In the genomic region with DNA sequence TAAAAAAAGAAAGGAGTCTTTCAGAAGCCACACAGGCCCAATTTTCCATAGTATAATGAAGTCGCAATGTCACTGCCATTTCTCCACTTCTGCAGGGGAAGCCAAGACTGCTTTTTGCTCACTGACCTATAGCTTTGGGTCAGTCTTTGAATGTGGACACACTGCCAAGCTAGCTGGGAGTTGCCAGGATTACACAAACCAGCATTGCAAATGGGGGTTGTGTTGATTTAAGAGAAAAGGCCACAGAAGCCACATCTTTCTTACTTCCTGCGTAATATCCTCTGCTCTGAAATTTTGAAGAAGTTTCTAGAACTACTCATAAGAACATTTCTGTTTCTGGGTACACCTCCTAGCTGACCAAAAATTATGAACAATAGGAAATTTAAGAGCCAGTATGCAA, we compare ENCODE assay signal across 8 cellular contexts. TPM values are rescaled to one million over a fixed set of nuclear protein-coding genes. Genes with fewer than 3 reads are reported as not detected.
DNase-seq lines count a peak whose midpoint lies in the region; ATAC-seq and TF ChIP-seq lines count a peak whose summit lies in the region.

No MANE protein-coding gene starts in this region.

- peaks cover 10% of the 10 kb centered on the region for H3K4me1 ChIP-seq in Loucy (ENCODE audit: insufficient read depth, low read length, poor library complexity, severe bottlenecking)

- H3F3A ChIP-seq in Loucy (ENCODE audit: low read depth) = no peaks in the 10 kb centered on the region

- H3K4me3 ChIP-seq in Loucy (ENCODE audit: low read length, poor library complexity, severe bottlenecking) (no peak overlapping the region), brain microvascular endothelial cell (ENCODE audit: low read depth, low read length) (no peak overlapping the region)

- H3K27ac Mint-ChIP-seq in natural killer cell = peak overlapping the region; percentile 13 to 55

- no peaks in the 10 kb centered on the region for H4K20me1 ChIP-seq in Loucy (ENCODE audit: insufficient read depth, low read length, poor library complexity, severe bottlenecking)

- DNase-seq in EL = peak; percentile 2
- DNase-seq in brain microvascular endothelial cell = peak; percentile 61
- no peak for DNase-seq in natural killer cell
- no peak for DNase-seq in NCI-H2171 treated with DMSO at 0.1 percent for 48 hours (lab: John Stamatoyannopoulos, UW)
- no peak for DNase-seq in activated T-cell treated with anti-CD3 and anti-CD28 coated beads, Interleukin-2, amount 50 U/mL, for 1 hour

- TF ChIP-seq CTCF in Loucy (conservative IDR thresholded peaks at IDR 0.05; ENCODE audit: low read length) (no peak), brain microvascular endothelial cell (IDR thresholded peaks at IDR 0.05; ENCODE audit: low read depth, low read length, missing control alignments) (no peak), natural killer cell (IDR thresholded peaks at IDR 0.05) (no peak)

- H2AFZ ChIP-seq in Loucy (ENCODE audit: low read length) = peak overlapping the region; percentile 13; the same call in 1 of the 2 replicates

- H3K9me3 Mint-ChIP-seq in natural killer cell = peaks cover 2% of the 10 kb centered on the region in 2 donors

- H3K9me2 ChIP-seq in Loucy (replicated peaks; ENCODE audit: low read depth, low read length) = no peaks in the 10 kb centered on the region

- H3K4me1 Mint-ChIP-seq in natural killer cell = peaks cover 15 to 16% of the 10 kb centered on the region in 2 donors

- H3K27ac ChIP-seq in brain microvascular endothelial cell = peak overlapping the region; percentile 13

- intact Hi-C loops in natural killer cell (cut with micrococcal nuclease) = loop anchor here (5.0 kb wide), 1 partner anchor 45 kb away; the partner anchor contains the start of gene SAMSN1

- H3K4me2 ChIP-seq in Loucy (ENCODE audit: low read depth, low read length, poor library complexity, severe bottlenecking) = no peak overlapping the region

- H3K9ac ChIP-seq in Loucy (ENCODE audit: low read depth, low read length, poor library complexity, severe bottlenecking) = no peak overlapping the region

- no peaks in the 10 kb centered on the region for H3K27me3 ChIP-seq in Loucy (ENCODE audit: insufficient read depth, low read length, poor library complexity, severe bottlenecking)
- H3K27me3 ChIP-seq in brain microvascular endothelial cell (replicated peaks) = no peaks in the 10 kb centered on the region

- no peaks in the 10 kb centered on the region for H3K36me3 Mint-ChIP-seq in natural killer cell

- H3K9me3 ChIP-seq in Loucy (ENCODE audit: insufficient read depth, low read depth, low read length) = no peaks in the 10 kb centered on the region

- H3K79me2 ChIP-seq in Loucy (ENCODE audit: insufficient read depth, low read length) = no peaks in the 10 kb centered on the region

- H3K36me3 ChIP-seq in Loucy (ENCODE audit: insufficient read depth, low read length) = no peaks in the 10 kb centered on the region
- no peaks in the 10 kb centered on the region for H3K36me3 ChIP-seq in brain microvascular endothelial cell (replicated peaks)

- H3K27me3 Mint-ChIP-seq in natural killer cell (ENCODE audit: low read depth in 2 of 2) = no peaks in the 10 kb centered on the region

- no peak overlapping the region for H3K4me3 Mint-ChIP-seq in natural killer cell

- in situ Hi-C loops in brain microvascular endothelial cell (cut with HindIII; ENCODE audit: low pct_ligation_motif_present, low sequenced_read_pairs) = no loop called here

- ATAC-seq in natural killer cell = peak; percentile 73 to 90 (median 78)
- no peak for ATAC-seq in GM21367 (IDR thresholded peaks at IDR 0.05; ENCODE audit: unreplicated experiment)
- no peak for ATAC-seq in HG02981 (IDR thresholded peaks at IDR 0.05; ENCODE audit: unreplicated experiment)

RNA-seq across cellular contexts. Expression of gene SAMSN1, which starts 45.8 kb away (rescaled TPM):
- 100 to 1,000 TPM in 1 of 3 donors, 10 to 100 TPM in 2; 17.7 to 101 (median 18.2) TPM for total RNA-seq in natural killer cell

Comparison
In these comparisons a context has a peak if more than half of its experiments do, and no peak if none do; other contexts are left out.
1. DNase-seq: peak in EL (single experiment) and brain microvascular endothelial cell (single experiment); none in natural killer cell (single experiment), NCI-H2171 treated with DMSO at 0.1 percent for 48 hours (single experiment) and activated T-cell treated with anti-CD3 and anti-CD28 coated beads, Interleukin-2, amount 50 U/mL, for 1 hour (single experiment).
2. ATAC-seq: peak in natural killer cell (3 of 3); none in GM21367 (single experiment) and HG02981 (single experiment).